18 cellular contexts compared by ENCODE assay signal in the genomic region with DNA sequence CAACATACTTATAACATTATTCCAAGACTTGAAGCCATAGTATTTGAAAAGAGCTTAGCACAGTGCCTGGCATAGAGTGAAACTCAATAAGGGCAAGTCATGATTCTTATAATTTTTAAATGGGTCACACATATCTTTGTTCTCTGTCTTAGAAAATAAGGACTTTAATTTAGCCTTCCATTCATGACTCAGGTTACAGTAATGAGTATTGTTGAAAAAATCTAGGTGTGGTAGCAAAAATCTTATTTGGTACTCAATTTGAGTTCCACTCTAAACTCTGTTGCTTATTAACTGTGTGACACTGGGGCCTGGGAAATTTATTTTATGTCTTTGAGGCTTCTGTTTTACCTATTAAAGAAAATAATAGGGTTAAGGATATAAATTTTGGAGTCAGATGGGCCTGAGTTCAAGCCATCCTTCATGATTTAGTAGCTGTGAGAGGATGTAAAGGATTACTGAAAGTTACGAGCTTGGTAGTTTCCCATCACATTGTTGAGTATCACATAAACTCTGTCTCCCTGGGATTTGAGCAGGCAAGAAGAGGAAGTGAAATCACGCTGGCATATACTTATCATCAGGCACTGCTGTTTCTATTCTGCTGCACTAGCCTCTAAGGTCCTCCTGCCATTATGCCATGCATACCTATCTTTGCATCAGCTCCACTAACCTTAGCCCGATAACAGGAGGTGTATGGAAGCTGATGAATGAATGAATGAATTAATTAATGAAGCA. TPM values are rescaled to one million over a fixed set of nuclear protein-coding genes. Genes with fewer than 3 reads are reported as not detected.
DNase-seq lines count a peak whose midpoint lies in the region; ATAC-seq and TF ChIP-seq lines count a peak whose summit lies in the region.
"Had no signal": no experiment of that assay in that cellular context is flagged by ENCODE, and none has a peak within 500 bp of the region (broad histone marks: within the 10 kb centered on the region; RNA-seq: fewer than 3 reads in every experiment).

No MANE protein-coding gene starts in this region.

- CTCF ChIA-PET in Caco-2 (lab: Charles Lee): no interaction called here

- H3K36me3 Mint-ChIP-seq in Caco-2 (ENCODE audit: insufficient read depth, unreplicated experiment): no peaks in the 10 kb centered on the region
- H3K36me3 Mint-ChIP-seq: activated naive CD8-positive, alpha-beta T cell treated with anti-CD3 and anti-CD28 coated beads for 36 hours had no signal

- H3K4me3 Mint-ChIP-seq in Caco-2 (ENCODE audit: unreplicated experiment): no peak overlapping the region
- H3K4me3 Mint-ChIP-seq: activated naive CD8-positive, alpha-beta T cell treated with anti-CD3 and anti-CD28 coated beads for 36 hours; dendritic cell treated with granulocyte-macrophage colony-stimulating factor and Interleukin-4, amounts not matched to agents 40 ng/mL and 50 ng/mL, for 4 days; stimulated activated naive CD8-positive, alpha-beta T cell treated with anti-CD3 and anti-CD28 coated beads, Interleukin-15, amount 100 ng/mL, for 72 hours had no signal

- no peaks in the 10 kb centered on the region for H3K36me3 ChIP-seq in Caco-2 (ENCODE audit: control insufficient read depth, insufficient read depth, low read length)

- POLR2A ChIA-PET in Caco-2 (lab: Charles Lee): no interaction called here

- H3K9me3 ChIP-seq in Caco-2: no peaks in the 10 kb centered on the region

- H3K27ac Mint-ChIP-seq in Caco-2 (ENCODE audit: unreplicated experiment): no peak overlapping the region
- H3K27ac Mint-ChIP-seq: activated naive CD8-positive, alpha-beta T cell treated with anti-CD3 and anti-CD28 coated beads for 36 hours; dendritic cell treated with granulocyte-macrophage colony-stimulating factor and Interleukin-4, amounts not matched to agents 40 ng/mL and 50 ng/mL, for 4 days; stimulated activated naive CD8-positive, alpha-beta T cell treated with anti-CD3 and anti-CD28 coated beads, Interleukin-15, amount 100 ng/mL, for 72 hours had no signal

- no peaks in the 10 kb centered on the region for H3K4me1 Mint-ChIP-seq in Caco-2 (ENCODE audit: low read depth, unreplicated experiment)
- H3K4me1 Mint-ChIP-seq: activated naive CD8-positive, alpha-beta T cell treated with anti-CD3 and anti-CD28 coated beads for 36 hours; stimulated activated naive CD8-positive, alpha-beta T cell treated with anti-CD3 and anti-CD28 coated beads, Interleukin-15, amount 100 ng/mL, for 72 hours had no signal

- DNase-seq in epithelial cell of esophagus (ENCODE audit: low read depth): peak; percentile 19
- DNase-seq in Caco-2: no peak
- no peak for DNase-seq in SHP77 (lab: John Stamatoyannopoulos, UW)
- DNase-seq in NCI-H2029 treated with DMSO at 0.1 percent for 48 hours (lab: John Stamatoyannopoulos, UW): no peak
- DNase-seq: activated CD8-positive, alpha-beta memory T cell treated with anti-CD3 and anti-CD28 coated beads for 24 hours; activated naive CD8-positive, alpha-beta T cell treated with anti-CD3 and anti-CD28 coated beads for 36 hours; glutamatergic neuron; NCI-H1092; NK-92 treated with Interleukin-12 subunit alpha and Interleukin-12 subunit beta, amount 100 ng/mL, for 24 hours; stimulated activated naive CD8-positive, alpha-beta T cell treated with anti-CD3 and anti-CD28 coated beads, Interleukin-15, amount 100 ng/mL, for 72 hours had no signal

- H3K4me1 ChIP-seq in Caco-2: no peaks in the 10 kb centered on the region

- H3K27me3 Mint-ChIP-seq in Caco-2 (ENCODE audit: insufficient read depth, unreplicated experiment): peaks cover 3% of the 10 kb centered on the region
- H3K27me3 Mint-ChIP-seq: activated naive CD8-positive, alpha-beta T cell treated with anti-CD3 and anti-CD28 coated beads for 36 hours; dendritic cell treated with granulocyte-macrophage colony-stimulating factor and Interleukin-4, amounts not matched to agents 40 ng/mL and 50 ng/mL, for 4 days; stimulated activated naive CD8-positive, alpha-beta T cell treated with anti-CD3 and anti-CD28 coated beads, Interleukin-15, amount 100 ng/mL, for 72 hours had no signal

- H3K9me3 Mint-ChIP-seq in Caco-2 (ENCODE audit: unreplicated experiment): no peaks in the 10 kb centered on the region
- H3K9me3 Mint-ChIP-seq: activated naive CD8-positive, alpha-beta T cell treated with anti-CD3 and anti-CD28 coated beads for 36 hours; dendritic cell treated with granulocyte-macrophage colony-stimulating factor and Interleukin-4, amounts not matched to agents 40 ng/mL and 50 ng/mL, for 4 days; stimulated activated naive CD8-positive, alpha-beta T cell treated with anti-CD3 and anti-CD28 coated beads, Interleukin-15, amount 100 ng/mL, for 72 hours had no signal

- TF ChIP-seq CTCF in epithelial cell of esophagus (IDR thresholded peaks at IDR 0.05; ENCODE audit: insufficient read depth, low read depth, low read length, missing control alignments): no peak
- no peak for TF ChIP-seq CTCF in Caco-2 (IDR thresholded peaks at IDR 0.05; ENCODE audit: insufficient read depth in 1 of 2, low read depth in 1 of 2, low read length in 1 of 2, severe bottlenecking in 1 of 2, unreplicated experiment in 1 of 2)

- BruUV-seq in Caco-2 (replicated peaks; lab: Mats Ljungman, UMichigan): no TSS peak

- H3K27me3 ChIP-seq in Caco-2 (replicated peaks; ENCODE audit: control insufficient read depth, insufficient read depth, low read length): no peaks in the 10 kb centered on the region

- ATAC-seq in GM18498 (IDR thresholded peaks at IDR 0.05; ENCODE audit: unreplicated experiment) (peak; percentile 95), GM21717 (IDR thresholded peaks at IDR 0.05; ENCODE audit: unreplicated experiment) (peak; percentile 84), HG03520 (IDR thresholded peaks at IDR 0.05; ENCODE audit: unreplicated experiment) (peak; percentile 65), HG02840 (IDR thresholded peaks at IDR 0.05; ENCODE audit: low FRiP score, unreplicated experiment) (no peak)
- ATAC-seq: stimulated activated naive CD8-positive, alpha-beta T cell treated with anti-CD3 and anti-CD28 coated beads, Interleukin-15, amount 100 ng/mL, for 72 hours had no signal

- intact Hi-C loops in Caco-2 (cut with micrococcal nuclease; ENCODE audit: unreplicated experiment): no loop called here

- H3K4me3 ChIP-seq in epithelial cell of esophagus (ENCODE audit: low read length): no peak overlapping the region
- no peak overlapping the region for H3K4me3 ChIP-seq in Caco-2 (ENCODE audit: low read depth, low read length)

RNA-seq across cellular contexts. Expression of a gene that starts 1.5 kb away (rescaled TPM):
- not detected in 2 replicates for total RNA-seq in Caco-2 (2022)
- total RNA-seq: activated naive CD8-positive, alpha-beta T cell treated with anti-CD3 and anti-CD28 coated beads for 36 hours; lung microvascular endothelial cell; posterior vena cava; T-helper 2 cell treated with Interferon-gamma antibody and Interleukin-4, amounts not matched to agents 100 ng/mL and 5 ng/mL, for 36 hours had no signal

RNA-seq across cellular contexts. Expression of a gene that starts 24.6 kb away (rescaled TPM):
- not detected in 2 replicates for total RNA-seq in Caco-2 (2022)
- total RNA-seq: activated naive CD8-positive, alpha-beta T cell treated with anti-CD3 and anti-CD28 coated beads for 36 hours; lung microvascular endothelial cell; posterior vena cava; T-helper 2 cell treated with Interferon-gamma antibody and Interleukin-4, amounts not matched to agents 100 ng/mL and 5 ng/mL, for 36 hours had no signal

RNA-seq across cellular contexts. Expression of a gene that starts 46.9 kb away (rescaled TPM):
- 36.7 and 45.5 TPM in 2 replicates for total RNA-seq in Caco-2 (2022)
